Comparison of ENCODE assay signal across 24 cellular contexts in the genomic region with DNA sequence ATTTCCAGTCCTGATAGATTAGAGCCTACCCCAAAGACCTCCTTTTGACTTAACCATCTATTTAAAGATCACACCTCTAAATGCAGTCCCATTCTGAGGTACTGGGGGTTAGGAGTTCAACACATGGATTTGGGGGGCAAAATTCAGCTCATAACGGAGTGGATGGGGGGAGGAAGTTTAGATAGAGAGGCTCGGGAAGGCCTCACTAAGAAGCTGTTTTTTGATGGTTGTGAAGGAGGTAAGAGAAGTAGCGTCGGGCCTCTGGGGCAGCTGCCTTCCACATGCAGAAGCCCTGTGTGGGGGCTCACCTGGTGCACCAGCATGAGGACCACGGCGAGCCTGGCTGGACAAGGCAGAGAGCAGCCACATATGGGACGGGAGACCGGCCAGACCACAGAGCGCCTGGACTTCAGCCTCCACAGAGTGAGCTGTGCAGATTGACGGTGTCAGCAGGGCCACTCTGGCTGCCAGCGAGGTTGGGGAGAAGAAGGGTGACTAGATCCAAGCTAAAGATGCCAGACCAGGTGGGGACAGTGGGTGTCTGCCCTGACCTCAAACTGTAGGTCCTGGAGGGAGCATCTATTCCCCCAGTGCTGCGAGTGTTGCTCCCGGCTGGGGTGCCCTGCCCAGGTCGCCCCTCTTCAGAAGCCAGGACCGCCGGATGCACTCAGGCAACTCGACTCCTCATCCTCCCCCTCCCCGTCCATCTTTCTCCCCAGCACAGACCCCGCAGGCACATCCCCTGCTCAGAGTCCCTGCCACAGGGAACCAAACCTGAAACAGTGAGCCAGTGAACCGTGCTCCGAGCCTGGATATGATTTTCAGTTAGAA.
"Had no signal": no experiment of that assay in that cellular context is flagged by ENCODE, and none has a peak within 500 bp of the region (broad histone marks: within the 10 kb centered on the region; RNA-seq: fewer than 3 reads in every experiment).

No MANE protein-coding gene starts in this region.

- H3K79me2 ChIP-seq: parathyroid adenoma had no signal

- H2AFZ ChIP-seq: parathyroid adenoma had no signal

- H3K27me3 ChIP-seq: ascending aorta, brain microvascular endothelial cell, gastrocnemius medialis, right atrium auricular region had no signal

- H3K9me3 ChIP-seq: ascending aorta, gastrocnemius medialis, right atrium auricular region had no signal

- H3K4me3 Mint-ChIP-seq: activated naive CD8-positive, alpha-beta T cell treated with anti-CD3 and anti-CD28 coated beads, Interleukin-2, amount 10 ng/mL, durations not matched to agents 7 days and 5 days; mesothelial cell of epicardium; stimulated activated memory B cell treated with anti-CD40 and anti-IgM and Interleukin-4, amounts not matched to agents 10 μg/mL and 1 μg/mL and 100 μg/mL, for 72 hours; stimulated activated naive CD8-positive, alpha-beta T cell treated with anti-CD3 and anti-CD28 coated beads, Interleukin-15, amount 100 ng/mL, for 72 hours had no signal

- ATAC-seq: gastrocnemius medialis; left ventricle myocardium superior; stimulated activated memory B cell treated with anti-CD40 and anti-IgM and Interleukin-4, amounts not matched to agents 10 μg/mL and 1 μg/mL and 100 μg/mL, for 72 hours; stimulated activated naive CD8-positive, alpha-beta T cell treated with anti-CD3 and anti-CD28 coated beads, Interleukin-15, amount 100 ng/mL, for 72 hours had no signal

- DNase-seq: activated CD4-positive, alpha-beta T cell treated with anti-CD3 and anti-CD28 coated beads for 4 hours; activated CD4-positive, alpha-beta T cell treated with anti-CD3 and anti-CD28 coated beads, Interleukin-2, amount 50 U/mL, for 48 hours; activated CD8-positive, alpha-beta memory T cell treated with anti-CD3 and anti-CD28 coated beads for 24 hours; activated effector memory CD4-positive, alpha-beta T cell treated with Interleukin-2 at 50 U/mL for 16 hours; activated naive CD4-positive, alpha-beta T cell treated with Interleukin-2 at 50 U/mL for 16 hours; activated naive CD8-positive, alpha-beta T cell treated with anti-CD3 and anti-CD28 coated beads, Interleukin-2, amount 10 ng/mL, durations not matched to agents 7 days and 5 days; brain microvascular endothelial cell; effector CD8-positive, alpha-beta T cell; gastrocnemius medialis; glutamatergic neuron; islet precursor cell; left ventricle myocardium superior; mammary epithelial cell; naive B cell; occipital lobe; stimulated activated CD4-positive, alpha-beta T cell treated with anti-CD3 and anti-CD28 coated beads, Interleukin-4, amount 100 ng/mL, for 24 hours; stimulated activated naive CD8-positive, alpha-beta T cell treated with anti-CD3 and anti-CD28 coated beads, Interleukin-15, amount 100 ng/mL, for 72 hours had no signal

- H3K36me3 Mint-ChIP-seq: activated naive CD8-positive, alpha-beta T cell treated with anti-CD3 and anti-CD28 coated beads, Interleukin-2, amount 10 ng/mL, durations not matched to agents 7 days and 5 days; mesothelial cell of epicardium; naive B cell; stimulated activated memory B cell treated with anti-CD40 and anti-IgM and Interleukin-4, amounts not matched to agents 10 μg/mL and 1 μg/mL and 100 μg/mL, for 72 hours had no signal

- H3K27ac ChIP-seq: ascending aorta, brain microvascular endothelial cell, gastrocnemius medialis, parathyroid adenoma, right atrium auricular region, VCaP had no signal

- H3K9ac ChIP-seq: parathyroid adenoma had no signal

- H3K27me3 Mint-ChIP-seq: stimulated activated memory B cell treated with anti-CD40 and anti-IgM and Interleukin-4, amounts not matched to agents 10 μg/mL and 1 μg/mL and 100 μg/mL, for 72 hours had no signal

- H3K4me3 ChIP-seq: ascending aorta, gastrocnemius medialis, right atrium auricular region had no signal

- FAIRE-seq: TTC549 had no signal

- H3K9me3 Mint-ChIP-seq: activated naive CD8-positive, alpha-beta T cell treated with anti-CD3 and anti-CD28 coated beads, Interleukin-2, amount 10 ng/mL, durations not matched to agents 7 days and 5 days; mesothelial cell of epicardium; naive B cell; stimulated activated memory B cell treated with anti-CD40 and anti-IgM and Interleukin-4, amounts not matched to agents 10 μg/mL and 1 μg/mL and 100 μg/mL, for 72 hours; stimulated activated naive CD8-positive, alpha-beta T cell treated with anti-CD3 and anti-CD28 coated beads, Interleukin-15, amount 100 ng/mL, for 72 hours had no signal

- H3K36me3 ChIP-seq: ascending aorta, brain microvascular endothelial cell, gastrocnemius medialis, right atrium auricular region had no signal

- H3K4me1 ChIP-seq: gastrocnemius medialis had no signal

- H3K27ac Mint-ChIP-seq: activated naive CD8-positive, alpha-beta T cell treated with anti-CD3 and anti-CD28 coated beads, Interleukin-2, amount 10 ng/mL, durations not matched to agents 7 days and 5 days; stimulated activated memory B cell treated with anti-CD40 and anti-IgM and Interleukin-4, amounts not matched to agents 10 μg/mL and 1 μg/mL and 100 μg/mL, for 72 hours; stimulated activated naive CD8-positive, alpha-beta T cell treated with anti-CD3 and anti-CD28 coated beads, Interleukin-15, amount 100 ng/mL, for 72 hours had no signal
